ENCODE assay signal across 16 cellular contexts in the genomic region with DNA sequence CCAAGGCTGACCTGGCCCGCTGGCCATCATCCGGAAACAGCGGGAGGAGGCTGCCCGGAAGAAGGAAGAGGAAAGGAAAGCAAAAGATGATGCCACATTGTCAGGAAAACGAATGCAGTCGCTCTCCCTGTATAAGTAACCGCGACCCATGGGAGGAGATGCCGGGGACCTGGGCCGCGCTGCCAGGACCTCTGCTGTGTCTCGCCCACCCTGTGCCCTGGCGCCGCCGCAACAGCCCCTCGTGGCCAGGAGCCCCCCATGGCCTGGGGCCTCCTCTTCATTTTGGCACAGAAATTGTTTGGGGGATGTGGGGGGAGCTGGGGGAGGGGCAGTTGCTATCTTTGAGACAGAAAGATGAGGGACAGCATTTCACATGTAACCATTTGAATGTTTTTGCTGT.
"Had no signal": no experiment of that assay in that cellular context is flagged by ENCODE, and none has a peak within 500 bp of the region (broad histone marks: within the 10 kb centered on the region; RNA-seq: fewer than 3 reads in every experiment).

No MANE protein-coding gene starts in this region.

- H3K27me3 ChIP-seq: colonic mucosa, foreskin keratinocyte, heart right ventricle, left lung had no signal

- DNase-seq: cerebellar nuclear complex; colonic mucosa; cortex of kidney; effector CD8-positive, alpha-beta T cell; foreskin keratinocyte; glutamatergic neuron; head of caudate nucleus; heart right ventricle; hippocampal formation; left cardiac atrium; left lung; left ventricle myocardium superior; lower lobe of right lung; mesenchymal stem cell; mucosa of descending colon; naive B cell had no signal

- H3K27ac ChIP-seq: colonic mucosa, foreskin keratinocyte, heart right ventricle, left lung, lower lobe of right lung had no signal

- H3K4me1 ChIP-seq: colonic mucosa, foreskin keratinocyte had no signal

- H3K36me3 ChIP-seq: colonic mucosa had no signal

- ATAC-seq: foreskin keratinocyte, heart right ventricle, left cardiac atrium, left lung, lower lobe of right lung, mucosa of descending colon had no signal

- H3K4me3 ChIP-seq: colonic mucosa, heart right ventricle, left lung, lower lobe of right lung, mucosa of descending colon had no signal

- H3K9me3 ChIP-seq: colonic mucosa, heart right ventricle, left lung, lower lobe of right lung, mucosa of descending colon had no signal
